In the genomic region with DNA sequence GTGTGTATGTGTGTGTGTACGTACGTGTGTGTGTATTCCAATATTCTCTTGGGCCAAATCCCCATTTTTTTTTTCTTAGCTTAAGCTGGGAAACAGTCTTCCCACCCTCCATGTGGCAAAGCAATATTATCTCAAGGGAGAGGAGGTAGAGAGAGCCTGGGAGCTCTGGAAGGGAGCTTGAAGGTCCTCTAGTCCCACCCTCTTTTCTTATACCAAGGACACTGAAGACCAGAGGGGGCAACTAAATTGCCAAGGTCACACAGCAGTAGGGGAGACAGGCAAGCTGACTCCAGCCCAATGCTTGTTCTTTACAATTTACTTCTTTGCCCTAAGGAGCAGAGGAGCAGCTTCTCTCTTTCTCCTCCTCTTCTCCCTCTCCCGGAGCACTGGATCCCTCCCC, we compare ENCODE assay signal across 13 cellular contexts. TPM values are rescaled to one million over a fixed set of nuclear protein-coding genes. Genes with fewer than 3 reads are reported as not detected.
DNase-seq lines count a peak whose midpoint lies in the region; ATAC-seq and TF ChIP-seq lines count a peak whose summit lies in the region.
"Had no signal": no experiment of that assay in that cellular context is flagged by ENCODE, and none has a peak within 500 bp of the region (broad histone marks: within the 10 kb centered on the region; RNA-seq: fewer than 3 reads in every experiment).

No MANE protein-coding gene starts in this region.

- H3K4me3 ChIP-seq in HEK293 (ENCODE audit: low read depth, low read length) = no peak overlapping the region
- H3K4me3 ChIP-seq: GM23248, MG63 had no signal

- ATAC-seq in GM19467 (IDR thresholded peaks at IDR 0.05; ENCODE audit: unreplicated experiment) = no peak
- no peak for ATAC-seq in left ventricle myocardium superior

- no peaks in the 10 kb centered on the region for H3K36me3 Mint-ChIP-seq in brain
- no peaks in the 10 kb centered on the region for H3K36me3 Mint-ChIP-seq in nephron (ENCODE audit: low read depth)
- H3K36me3 Mint-ChIP-seq: IgD-negative memory B cell had no signal

- no peaks in the 10 kb centered on the region for H3K9me3 Mint-ChIP-seq in brain
- no peaks in the 10 kb centered on the region for H3K9me3 Mint-ChIP-seq in nephron
- H3K9me3 Mint-ChIP-seq: CD4-positive, CD25-positive, alpha-beta regulatory T cell had no signal

- DNase-seq in NCI-H146 (lab: John Stamatoyannopoulos, UW) = no peak
- no peak for DNase-seq in left ventricle myocardium superior
- DNase-seq: CD4-positive, CD25-positive, alpha-beta regulatory T cell had no signal

- H3K4me1 Mint-ChIP-seq in brain (peaks cover 99% of the 10 kb centered on the region), nephron (peaks cover 68% of the 10 kb centered on the region)

- H3K9me3 ChIP-seq in HEK293 (ENCODE audit: control insufficient read depth, insufficient read depth, low read depth, low read length) = no peaks in the 10 kb centered on the region
- H3K9me3 ChIP-seq: MG63, SK-N-SH had no signal

- CTCF ChIA-PET in HEK293 (lab: Yijun Ruan, JAX) = interaction anchor here (0.6 to 19.3 kb wide), 14 partner anchors 9 to 650 kb away, joined by 3 to 188 read pairs (median 4); no protein-coding TSS in a partner anchor

- H3K27ac ChIP-seq in HEK293 (ENCODE audit: extremely low read depth, low read depth, low read length) = no peak overlapping the region
- peak overlapping the region; percentile 13 for H3K27ac ChIP-seq in temporal lobe (ENCODE audit: low read depth, low read length)
- H3K27ac ChIP-seq: GM23248 had no signal

- H3K4me3 Mint-ChIP-seq in brain = peak overlapping the region; percentile 27 to 72 (median 47)
- no peak overlapping the region for H3K4me3 Mint-ChIP-seq in nephron

- POLR2A ChIA-PET in HEK293 (lab: Yijun Ruan, JAX) = interaction anchor here (0.8 to 1.7 kb wide), 4 partner anchors 8 to 41 kb away, joined by 3 to 6 read pairs (median 4); no protein-coding TSS in a partner anchor

- peaks cover 10% of the 10 kb centered on the region for H3K27me3 Mint-ChIP-seq in brain
- H3K27me3 Mint-ChIP-seq in nephron (ENCODE audit: low read depth) = peaks cover 61% of the 10 kb centered on the region

- no peaks in the 10 kb centered on the region for H3K36me3 ChIP-seq in HEK293 (ENCODE audit: control insufficient read depth in 2 of 2, insufficient read depth in 1 of 2, low read length in 2 of 2)
- H3K36me3 ChIP-seq: MG63 had no signal

- intact Hi-C loops in left ventricle myocardium superior (cut with micrococcal nuclease) = no loop called here

- H3K27ac Mint-ChIP-seq in brain (peak overlapping the region; percentile 66 to 98 (median 88)), nephron (peak overlapping the region; percentile 39 to 84 (median 75))
- H3K27ac Mint-ChIP-seq: CD4-positive, CD25-positive, alpha-beta regulatory T cell; IgD-negative memory B cell had no signal

- H3K4me1 ChIP-seq in HEK293 (ENCODE audit: control insufficient read depth, insufficient read depth, low read length) = peaks cover 18% of the 10 kb centered on the region

- TF ChIP-seq CTCF in HEK293 (tag by site-specific recombination; IDR thresholded peaks at IDR 0.05) (no peak), brain (conservative IDR thresholded peaks at IDR 0.05) (no peak), nephron (IDR thresholded peaks at IDR 0.05; ENCODE audit: unreplicated experiment in 3 of 3) (no peak)

TF ChIP-seq in HEK293, 187 proteins besides CTCF, POLR2A, EP300 and RAD21:
- TF ChIP-seq ZNF114 (tag by site-specific recombination; IDR thresholded peaks at IDR 0.05) = no peak
- TF ChIP-seq ZNF133 (tag by site-specific recombination; IDR thresholded peaks at IDR 0.05) = no peak
- TF ChIP-seq, protein P1, sequence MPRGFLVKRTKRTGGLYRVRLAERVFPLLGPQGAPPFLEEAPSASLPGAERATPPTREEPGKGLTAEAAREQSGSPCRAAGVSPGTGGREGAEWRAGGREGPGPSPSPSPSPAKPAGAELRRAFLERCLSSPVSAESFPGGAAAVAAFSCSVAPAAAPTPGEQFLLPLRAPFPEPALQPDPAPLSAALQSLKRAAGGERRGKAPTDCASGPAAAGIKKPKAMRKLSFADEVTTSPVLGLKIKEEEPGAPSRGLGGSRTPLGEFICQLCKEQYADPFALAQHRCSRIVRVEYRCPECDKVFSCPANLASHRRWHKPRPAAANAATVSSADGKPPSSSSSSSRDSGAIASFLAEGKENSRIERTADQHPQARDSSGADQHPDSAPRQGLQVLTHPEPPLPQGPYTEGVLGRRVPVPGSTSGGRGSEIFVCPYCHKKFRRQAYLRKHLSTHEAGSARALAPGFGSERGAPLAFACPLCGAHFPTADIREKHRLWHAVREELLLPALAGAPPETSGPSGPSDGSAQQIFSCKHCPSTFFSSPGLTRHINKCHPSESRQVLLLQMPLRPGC (tag by site-specific recombination; IDR thresholded peaks at IDR 0.05) = no peak
- TF ChIP-seq ZNF324 (tag by site-specific recombination; IDR thresholded peaks at IDR 0.05) = no peak
- peak; percentile 96; the same call in 1 of the 2 replicates for TF ChIP-seq ZNF768 (tag by site-specific recombination; IDR thresholded peaks at IDR 0.05)
- TF ChIP-seq, protein P2, sequence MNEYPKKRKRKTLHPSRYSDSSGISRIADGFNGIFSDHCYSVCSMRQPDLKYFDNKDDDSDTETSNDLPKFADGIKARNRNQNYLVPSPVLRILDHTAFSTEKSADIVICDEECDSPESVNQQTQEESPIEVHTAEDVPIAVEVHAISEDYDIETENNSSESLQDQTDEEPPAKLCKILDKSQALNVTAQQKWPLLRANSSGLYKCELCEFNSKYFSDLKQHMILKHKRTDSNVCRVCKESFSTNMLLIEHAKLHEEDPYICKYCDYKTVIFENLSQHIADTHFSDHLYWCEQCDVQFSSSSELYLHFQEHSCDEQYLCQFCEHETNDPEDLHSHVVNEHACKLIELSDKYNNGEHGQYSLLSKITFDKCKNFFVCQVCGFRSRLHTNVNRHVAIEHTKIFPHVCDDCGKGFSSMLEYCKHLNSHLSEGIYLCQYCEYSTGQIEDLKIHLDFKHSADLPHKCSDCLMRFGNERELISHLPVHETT (tag by site-specific recombination; IDR thresholded peaks at IDR 0.05) = 0 out of 2 replicates have a peak, but pooled peaks have one; percentile 1
- no peak for TF ChIP-seq SCRT2 (tag by site-specific recombination; IDR thresholded peaks at IDR 0.05)
- TF ChIP-seq ZNF777 (tag by site-specific recombination; IDR thresholded peaks at IDR 0.05; ENCODE audit: borderline replicate concordance) = no peak

RNA-seq across cellular contexts. Expression of a gene that starts 6.8 kb away (rescaled TPM):
- 42.9 TPM for polyA plus RNA-seq in brain (ENCODE audit: insufficient read depth, low read depth, low replicate concordance)
- total RNA-seq in temporal lobe = 29.0 TPM
- total RNA-seq in left ventricle myocardium superior = 1.4 TPM
- total RNA-seq: CD4-positive, CD25-positive, alpha-beta regulatory T cell; GM23248 had no signal
- polyA plus RNA-seq: BJ; CD4-positive, CD25-positive, alpha-beta regulatory T cell; GM23248; IgD-negative memory B cell had no signal

Comparison
In these comparisons a context has a peak if more than half of its experiments do, and no peak if none do; other contexts are left out.
1. H3K4me3 Mint-ChIP-seq: peak in brain (5 of 5); none in nephron (0 of 3).
2. RNA of a gene that starts 6.8 kb away (total RNA-seq): 29.0 TPM in temporal lobe (single experiment); 1.4 TPM in left ventricle myocardium superior (single experiment); every median in the first group is over 10 times any median in the second.